ENCODE assay signal across 24 cellular contexts in genomic region chr6:54632984-54633565, GRCh38.
DNase-seq lines count a peak whose midpoint lies in the region; ATAC-seq, FAIRE-seq and TF ChIP-seq lines count a peak whose summit lies in the region.
"Had no signal": no experiment of that assay in that cellular context is flagged by ENCODE, and none has a peak within 500 bp of the region (broad histone marks: within the 10 kb centered on the region; RNA-seq: fewer than 3 reads in every experiment).

No MANE protein-coding gene starts in this region.

- TF ChIP-seq CTCF in Caco-2 (IDR thresholded peaks at IDR 0.05; ENCODE audit: insufficient read depth in 1 of 2, low read depth in 1 of 2, low read length in 1 of 2, severe bottlenecking in 1 of 2, unreplicated experiment in 1 of 2) (no peak), HepG2 (CRISPR knock-in tag; IDR thresholded peaks at IDR 0.05) (no peak), CD14-positive monocyte (IDR thresholded peaks at IDR 0.05) (no peak)

- FAIRE-seq in HepG2 (lab: Jason Lieb, UNC) = no peak
- FAIRE-seq: GM12892, K562 had no signal

- in situ Hi-C loops in HepG2 (cut with HindIII; ENCODE audit: extremely low pct_ligation_motif_present, low pct_unique_long_range_greater_than_20kb) = no loop called here

- H3K36me3 Mint-ChIP-seq in Caco-2 (ENCODE audit: insufficient read depth, unreplicated experiment) (no peaks in the 10 kb centered on the region), CD14-positive monocyte (no peaks in the 10 kb centered on the region)
- H3K36me3 Mint-ChIP-seq: CD4-positive, CD25-positive, alpha-beta regulatory T cell had no signal

- H3K4me1 ChIP-seq in Caco-2 (peaks cover 16% of the 10 kb centered on the region), HepG2 (ENCODE audit: insufficient read depth, low read length) (no peaks in the 10 kb centered on the region)

- no peaks in the 10 kb centered on the region for H4K20me1 ChIP-seq in HepG2 (ENCODE audit: insufficient read depth, low read length)

- ATAC-seq in SK-N-SH treated with all-trans-retinoic acid at 6 μM for 48 hours (peak; percentile 74), HepG2 (peak; percentile 61), HG03354 (IDR thresholded peaks at IDR 0.05; ENCODE audit: poor library complexity, severe bottlenecking, unreplicated experiment) (no peak)
- ATAC-seq: HCT116, K562, Panc1 had no signal

- H3K9me3 ChIP-seq in Caco-2 = no peaks in the 10 kb centered on the region
- H3K9me3 ChIP-seq in HepG2 (ENCODE audit: low read length) = no peaks in the 10 kb centered on the region

- intact Hi-C loops in Caco-2 (cut with micrococcal nuclease; ENCODE audit: unreplicated experiment) = no loop called here
- intact Hi-C loops in HepG2 (cut with micrococcal nuclease; ENCODE audit: unreplicated experiment) = no loop called here
- intact Hi-C loops in CD14-positive monocyte (cut with micrococcal nuclease) = no loop called here

- no peaks in the 10 kb centered on the region for H3K79me2 ChIP-seq in HepG2 (ENCODE audit: insufficient read depth, low read length)

- no peaks in the 10 kb centered on the region for H3K27me3 Mint-ChIP-seq in Caco-2 (ENCODE audit: insufficient read depth, unreplicated experiment)
- no peaks in the 10 kb centered on the region for H3K27me3 Mint-ChIP-seq in CD14-positive monocyte (ENCODE audit: low read depth in 3 of 3)
- H3K27me3 Mint-ChIP-seq: CD4-positive, CD25-positive, alpha-beta regulatory T cell had no signal

- TF ChIP-seq POLR2A in HepG2 (IDR thresholded peaks at IDR 0.05; ENCODE audit: insufficient read depth in 1 of 2, low read depth in 2 of 2, low read length in 2 of 2) = no peak

- H3K27ac ChIP-seq in HepG2 (ENCODE audit: extremely low read length, insufficient read depth, low read length) = no peak overlapping the region
- H3K27ac ChIP-seq: RWPE1 had no signal

- peak overlapping the region; percentile 16 for H3K4me3 Mint-ChIP-seq in Caco-2 (ENCODE audit: unreplicated experiment)
- H3K4me3 Mint-ChIP-seq in CD14-positive monocyte = no peak overlapping the region
- H3K4me3 Mint-ChIP-seq: CD4-positive, CD25-positive, alpha-beta regulatory T cell had no signal

- no peak for DNase-seq in Caco-2
- peak; percentile 90 for DNase-seq in NCI-H82 (lab: John Stamatoyannopoulos, UW)
- DNase-seq in HepG2 (ENCODE audit: low spot score) = no peak
- DNase-seq in NCI-H1694 (lab: John Stamatoyannopoulos, UW) = no peak
- no peak for DNase-seq in CD14-positive monocyte (ENCODE audit: low spot score)
- DNase-seq in activated CD4-positive, alpha-beta T cell treated with anti-CD3 and anti-CD28 coated beads for 48 hours = no peak
- DNase-seq: 8988T; CD4-positive, CD25-positive, alpha-beta regulatory T cell; DMS79 treated with DMSO at 0.1 percent for 48 hours; GF-D8; Kasumi-1; NCI-H1694 treated with DMSO at 0.1 percent for 48 hours; NCI-H2081 treated with DMSO at 0.1 percent for 48 hours; NCI-H2171; NCI-H226; NCI-H510A treated with DMSO at 0.1 percent for 48 hours; SHP77 had no signal

- TF ChIP-seq EP300 in HepG2 (IDR thresholded peaks at IDR 0.05; ENCODE audit: low read depth in 2 of 2, low read length in 2 of 2) (no peak), HepG2 (CRISPR knock-in tag; IDR thresholded peaks at IDR 0.05; ENCODE audit: borderline replicate concordance) (no peak)

- 2% methylated on average over 2 of the region's 2 CpGs for WGBS in HepG2 (ENCODE audit: low lambda C conversion rate)

- BruUV-seq in Caco-2 (replicated peaks; lab: Mats Ljungman, UMichigan) (no TSS peak), HepG2 (replicated peaks; lab: Mats Ljungman, UMichigan) (no TSS peak)

- H3K9me3 Mint-ChIP-seq in Caco-2 (ENCODE audit: unreplicated experiment) (no peaks in the 10 kb centered on the region), CD14-positive monocyte (peaks cover 0 to 2% (median 0%) of the 10 kb centered on the region in 7 donors)

- H3K4me1 Mint-ChIP-seq in Caco-2 (ENCODE audit: low read depth, unreplicated experiment) = peaks cover 10% of the 10 kb centered on the region
- H3K4me1 Mint-ChIP-seq in CD14-positive monocyte = no peaks in the 10 kb centered on the region
- H3K4me1 Mint-ChIP-seq: CD4-positive, CD25-positive, alpha-beta regulatory T cell had no signal

- POLR2A ChIA-PET in Caco-2 (lab: Charles Lee) = no interaction called here
- POLR2A ChIA-PET in HepG2 (lab: Yijun Ruan, JAX) = no interaction called here

- no peak overlapping the region for H3K27ac Mint-ChIP-seq in Caco-2 (ENCODE audit: unreplicated experiment)
- H3K27ac Mint-ChIP-seq in CD14-positive monocyte = no peak overlapping the region
- H3K27ac Mint-ChIP-seq: CD4-positive, CD25-positive, alpha-beta regulatory T cell had no signal

- no peak overlapping the region for H2AFZ ChIP-seq in HepG2 (ENCODE audit: low read length)

- H3K4me3 ChIP-seq in Caco-2 (ENCODE audit: low read depth, low read length) (no peak overlapping the region), HepG2 (replicated peaks in 1 of 3; ENCODE audit: insufficient read depth in 1 of 3, low read depth in 2 of 3, low read length in 3 of 3) (no peak overlapping the region)
- H3K4me3 ChIP-seq: K562 had no signal

- no peak overlapping the region for H3K9ac ChIP-seq in HepG2 (ENCODE audit: insufficient read depth, low read depth, low read length)

- H3K27me3 ChIP-seq in Caco-2 (replicated peaks; ENCODE audit: control insufficient read depth, insufficient read depth, low read length) (no peaks in the 10 kb centered on the region), HepG2 (ENCODE audit: control insufficient read depth in 1 of 2, insufficient read depth in 2 of 2, low read length in 2 of 2) (no peaks in the 10 kb centered on the region)

- CTCF ChIA-PET in Caco-2 (lab: Charles Lee) (interaction anchor here (0.5 kb wide), 1 partner anchor 83 kb away, joined by 3 read pairs; no protein-coding TSS in a partner anchor), HepG2 (lab: Yijun Ruan, JAX; ENCODE audit: low intra/inter-chr PET ratio, low total read pairs) (no interaction called here)

- no peak overlapping the region for H3K4me2 ChIP-seq in HepG2 (ENCODE audit: low read depth, low read length)

- H3K36me3 ChIP-seq in Caco-2 (ENCODE audit: control insufficient read depth, insufficient read depth, low read length) (no peaks in the 10 kb centered on the region), HepG2 (replicated peaks in 1 of 2; ENCODE audit: control insufficient read depth in 1 of 2, insufficient read depth in 2 of 2, low read length in 2 of 2) (no peaks in the 10 kb centered on the region)

- TF ChIP-seq RAD21 in HepG2 (CRISPR knock-in tag; IDR thresholded peaks at IDR 0.05) = no peak

TF ChIP-seq in SK-N-SH treated with all-trans-retinoic acid at 6 μM for 48 hours, 23 proteins besides CTCF, POLR2A, EP300 and RAD21 (continues in another document):
- no peak for TF ChIP-seq ZFP30 (CRISPR knock-in tag; IDR thresholded peaks at IDR 0.05)
- no peak for TF ChIP-seq CSRNP3 (CRISPR knock-in tag; IDR thresholded peaks at IDR 0.05)

TF ChIP-seq in HepG2, 621 proteins besides CTCF, POLR2A, EP300 and RAD21:
- TF ChIP-seq ZFP36L2 (CRISPR knock-in tag; IDR thresholded peaks at IDR 0.05) (no peak), CREB1 (IDR thresholded peaks at IDR 0.05) (no peak), CREB1 (CRISPR knock-in tag; IDR thresholded peaks at IDR 0.05) (no peak), ZC3H4 (CRISPR knock-in tag; IDR thresholded peaks at IDR 0.05; ENCODE audit: borderline replicate concordance) (no peak), ZNF549 (CRISPR knock-in tag; IDR thresholded peaks at IDR 0.05) (no peak), ZNF703 (CRISPR knock-in tag; IDR thresholded peaks at IDR 0.05; ENCODE audit: borderline replicate concordance) (no peak), SOX6 (IDR thresholded peaks at IDR 0.05) (no peak), SOX6 (CRISPR knock-in tag; IDR thresholded peaks at IDR 0.05) (no peak), ZBTB25 (CRISPR knock-in tag; IDR thresholded peaks at IDR 0.05) (no peak)
